In the genomic region with DNA sequence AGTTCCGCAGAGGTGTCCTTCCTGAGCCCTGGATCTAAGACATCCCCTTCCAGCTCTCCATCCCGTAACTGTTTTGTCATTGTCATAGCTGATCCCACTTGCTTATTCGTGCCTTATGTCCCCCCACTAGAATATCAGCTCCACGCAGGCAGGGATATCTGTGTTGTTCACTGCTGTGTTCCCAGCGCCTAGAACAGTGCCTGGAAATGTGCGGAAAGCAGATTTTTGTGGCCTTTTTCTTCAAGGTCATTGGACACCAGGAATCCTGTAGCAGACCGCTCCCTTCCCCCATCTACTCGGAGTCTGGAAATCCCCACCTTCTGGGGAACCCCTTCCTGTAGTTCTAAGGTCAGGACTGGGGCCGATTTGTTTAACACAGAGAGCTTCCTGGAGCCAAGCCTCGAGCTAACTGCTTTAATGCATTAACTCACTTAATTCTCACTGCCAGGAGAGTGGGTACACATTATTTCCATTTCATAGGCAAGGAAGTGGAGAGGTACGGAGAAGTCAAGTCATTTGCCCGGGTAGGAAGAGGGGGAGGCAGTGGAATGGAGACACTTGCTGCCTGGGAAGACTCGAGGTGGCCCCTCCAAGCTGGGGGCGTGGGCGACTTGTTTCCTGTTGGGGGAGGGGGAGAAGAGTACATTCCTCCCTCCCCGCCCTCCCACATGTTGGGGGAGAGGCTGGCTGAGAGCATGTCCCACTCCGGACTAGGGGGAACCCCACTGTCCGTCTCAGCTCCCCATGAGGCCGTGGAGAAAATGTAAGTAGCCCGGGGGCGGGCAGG, we compare ENCODE assay signal across 8 cellular contexts. TPM values are rescaled to one million over a fixed set of nuclear protein-coding genes. Genes with fewer than 3 reads are reported as not detected.
A peak's percentile ranks its signal among the peaks of the same experiment; 100 is the strongest.
DNase-seq lines count a peak whose midpoint lies in the region; ATAC-seq and TF ChIP-seq lines count a peak whose summit lies in the region.

No MANE protein-coding gene starts in this region.

- no peak overlapping the region for H2AFZ ChIP-seq in GM23338

- peaks cover 37% of the 10 kb centered on the region for H3K4me1 Mint-ChIP-seq in GM23338

- H3K4me3 Mint-ChIP-seq in GM23338, result peak overlapping the region; percentile 75

- H3K4me3 ChIP-seq in GM23338, result peak overlapping the region; percentile 88

- H3K27ac Mint-ChIP-seq in GM23338, result peak overlapping the region; percentile 97

- no peaks in the 10 kb centered on the region for H3K9me2 ChIP-seq in GM23338 (ENCODE audit: insufficient read depth)

- H3K79me2 ChIP-seq in GM23338 (replicated peaks; ENCODE audit: insufficient read depth), result peaks cover 37% of the 10 kb centered on the region

- H3K36me3 ChIP-seq in GM23338 (ENCODE audit: insufficient read depth), result no peaks in the 10 kb centered on the region

- no peaks in the 10 kb centered on the region for H3K9me3 Mint-ChIP-seq in GM23338

- ATAC-seq in GM23338, result peak; percentile 20

- peaks cover 22% of the 10 kb centered on the region for H3K27me3 Mint-ChIP-seq in GM23338 (ENCODE audit: insufficient read depth, low read depth, poor library complexity)

- no peak for TF ChIP-seq CTCF in GM23338 (conservative IDR thresholded peaks at IDR 0.05; ENCODE audit: low read depth in 2 of 2)

- peaks cover 11% of the 10 kb centered on the region; the same call in 1 of the 2 replicates for H4K20me1 ChIP-seq in GM23338 (replicated peaks; ENCODE audit: insufficient read depth)

- no peaks in the 10 kb centered on the region for H3K27me3 ChIP-seq in GM23338 (ENCODE audit: insufficient read depth)

- peak overlapping the region; percentile 75 for H3K4me2 ChIP-seq in GM23338

- no peaks in the 10 kb centered on the region; the same call in 2 of the 3 replicates for H3K36me3 Mint-ChIP-seq in GM23338 (ENCODE audit: low read depth)

- DNase-seq in CD1c-positive myeloid dendritic cell (ENCODE audit: extremely low spot score) (peak; percentile 65), GM23338 (ENCODE audit: low spot score) (peak; percentile 92), RPMI8226 (peak; percentile 20), left kidney (ENCODE audit: low read depth, low spot score) (peak; percentile 66), SHP77 treated with DMSO at 0.1 percent for 48 hours (lab: John Stamatoyannopoulos, UW) (no peak), SKM-1 treated with dmso at 0.1 percent for 144 hours (lab: John Stamatoyannopoulos, UW; ENCODE audit: unreplicated experiment) (no peak)
- DNase-seq in stimulated activated CD4-positive, alpha-beta T cell treated with anti-CD3 and anti-CD28 coated beads, TNF-alpha, amount 100 ng/mL, for 1 hour (ENCODE audit: low read depth in 3 of 3, low spot score in 1 of 3), result peak; percentile 35 to 56 (median 55)

- peaks cover 10% of the 10 kb centered on the region for H3F3A ChIP-seq in GM23338 (replicated peaks; ENCODE audit: low read depth)

- peaks cover 39% of the 10 kb centered on the region for H3K4me1 ChIP-seq in GM23338 (ENCODE audit: insufficient read depth)

- H3K27ac ChIP-seq in GM23338 (ENCODE audit: low read depth) (peak overlapping the region; percentile 97), angular gyrus (ENCODE audit: low read depth, low read length) (peak overlapping the region; percentile 27)

TF ChIP-seq in GM23338, 12 proteins besides CTCF, POLR2A, EP300 and RAD21:
- TF ChIP-seq, protein P1, sequence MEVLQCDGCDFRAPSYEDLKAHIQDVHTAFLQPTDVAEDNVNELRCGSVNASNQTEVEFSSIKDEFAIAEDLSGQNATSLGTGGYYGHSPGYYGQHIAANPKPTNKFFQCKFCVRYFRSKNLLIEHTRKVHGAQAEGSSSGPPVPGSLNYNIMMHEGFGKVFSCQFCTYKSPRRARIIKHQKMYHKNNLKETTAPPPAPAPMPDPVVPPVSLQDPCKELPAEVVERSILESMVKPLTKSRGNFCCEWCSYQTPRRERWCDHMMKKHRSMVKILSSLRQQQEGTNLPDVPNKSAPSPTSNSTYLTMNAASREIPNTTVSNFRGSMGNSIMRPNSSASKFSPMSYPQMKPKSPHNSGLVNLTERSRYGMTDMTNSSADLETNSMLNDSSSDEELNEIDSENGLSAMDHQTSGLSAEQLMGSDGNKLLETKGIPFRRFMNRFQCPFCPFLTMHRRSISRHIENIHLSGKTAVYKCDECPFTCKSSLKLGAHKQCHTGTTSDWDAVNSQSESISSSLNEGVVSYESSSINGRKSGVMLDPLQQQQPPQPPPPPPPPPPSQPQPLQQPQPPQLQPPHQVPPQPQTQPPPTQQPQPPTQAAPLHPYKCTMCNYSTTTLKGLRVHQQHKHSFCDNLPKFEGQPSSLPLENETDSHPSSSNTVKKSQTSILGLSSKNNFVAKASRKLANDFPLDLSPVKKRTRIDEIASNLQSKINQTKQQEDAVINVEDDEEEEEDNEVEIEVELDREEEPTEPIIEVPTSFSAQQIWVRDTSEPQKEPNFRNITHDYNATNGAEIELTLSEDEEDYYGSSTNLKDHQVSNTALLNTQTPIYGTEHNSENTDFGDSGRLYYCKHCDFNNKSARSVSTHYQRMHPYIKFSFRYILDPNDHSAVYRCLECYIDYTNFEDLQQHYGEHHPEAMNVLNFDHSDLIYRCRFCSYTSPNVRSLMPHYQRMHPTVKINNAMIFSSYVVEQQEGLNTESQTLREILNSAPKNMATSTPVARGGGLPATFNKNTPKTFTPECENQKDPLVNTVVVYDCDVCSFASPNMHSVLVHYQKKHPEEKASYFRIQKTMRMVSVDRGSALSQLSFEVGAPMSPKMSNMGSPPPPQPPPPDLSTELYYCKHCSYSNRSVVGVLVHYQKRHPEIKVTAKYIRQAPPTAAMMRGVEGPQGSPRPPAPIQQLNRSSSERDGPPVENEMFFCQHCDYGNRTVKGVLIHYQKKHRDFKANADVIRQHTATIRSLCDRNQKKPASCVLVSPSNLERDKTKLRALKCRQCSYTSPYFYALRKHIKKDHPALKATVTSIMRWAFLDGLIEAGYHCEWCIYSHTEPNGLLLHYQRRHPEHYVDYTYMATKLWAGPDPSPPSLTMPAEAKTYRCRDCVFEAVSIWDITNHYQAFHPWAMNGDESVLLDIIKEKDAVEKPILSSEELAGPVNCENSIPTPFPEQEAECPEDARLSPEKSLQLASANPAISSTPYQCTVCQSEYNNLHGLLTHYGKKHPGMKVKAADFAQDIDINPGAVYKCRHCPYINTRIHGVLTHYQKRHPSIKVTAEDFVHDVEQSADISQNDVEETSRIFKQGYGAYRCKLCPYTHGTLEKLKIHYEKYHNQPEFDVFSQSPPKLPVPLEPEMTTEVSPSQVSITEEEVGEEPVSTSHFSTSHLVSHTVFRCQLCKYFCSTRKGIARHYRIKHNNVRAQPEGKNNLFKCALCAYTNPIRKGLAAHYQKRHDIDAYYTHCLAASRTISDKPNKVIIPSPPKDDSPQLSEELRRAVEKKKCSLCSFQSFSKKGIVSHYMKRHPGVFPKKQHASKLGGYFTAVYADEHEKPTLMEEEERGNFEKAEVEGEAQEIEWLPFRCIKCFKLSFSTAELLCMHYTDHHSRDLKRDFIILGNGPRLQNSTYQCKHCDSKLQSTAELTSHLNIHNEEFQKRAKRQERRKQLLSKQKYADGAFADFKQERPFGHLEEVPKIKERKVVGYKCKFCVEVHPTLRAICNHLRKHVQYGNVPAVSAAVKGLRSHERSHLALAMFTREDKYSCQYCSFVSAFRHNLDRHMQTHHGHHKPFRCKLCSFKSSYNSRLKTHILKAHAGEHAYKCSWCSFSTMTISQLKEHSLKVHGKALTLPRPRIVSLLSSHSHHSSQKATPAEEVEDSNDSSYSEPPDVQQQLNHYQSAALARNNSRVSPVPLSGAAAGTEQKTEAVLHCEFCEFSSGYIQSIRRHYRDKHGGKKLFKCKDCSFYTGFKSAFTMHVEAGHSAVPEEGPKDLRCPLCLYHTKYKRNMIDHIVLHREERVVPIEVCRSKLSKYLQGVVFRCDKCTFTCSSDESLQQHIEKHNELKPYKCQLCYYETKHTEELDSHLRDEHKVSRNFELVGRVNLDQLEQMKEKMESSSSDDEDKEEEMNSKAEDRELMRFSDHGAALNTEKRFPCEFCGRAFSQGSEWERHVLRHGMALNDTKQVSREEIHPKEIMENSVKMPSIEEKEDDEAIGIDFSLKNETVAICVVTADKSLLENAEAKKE (CRISPR knock-in tag; IDR thresholded peaks at IDR 0.05), result no peak
- TF ChIP-seq ZNF114 (CRISPR knock-in tag; IDR thresholded peaks at IDR 0.05), result no peak
- TF ChIP-seq POLR2AphosphoS5 (IDR thresholded peaks at IDR 0.05; ENCODE audit: low read depth), result peak; percentile 62
- TF ChIP-seq, protein P2, sequence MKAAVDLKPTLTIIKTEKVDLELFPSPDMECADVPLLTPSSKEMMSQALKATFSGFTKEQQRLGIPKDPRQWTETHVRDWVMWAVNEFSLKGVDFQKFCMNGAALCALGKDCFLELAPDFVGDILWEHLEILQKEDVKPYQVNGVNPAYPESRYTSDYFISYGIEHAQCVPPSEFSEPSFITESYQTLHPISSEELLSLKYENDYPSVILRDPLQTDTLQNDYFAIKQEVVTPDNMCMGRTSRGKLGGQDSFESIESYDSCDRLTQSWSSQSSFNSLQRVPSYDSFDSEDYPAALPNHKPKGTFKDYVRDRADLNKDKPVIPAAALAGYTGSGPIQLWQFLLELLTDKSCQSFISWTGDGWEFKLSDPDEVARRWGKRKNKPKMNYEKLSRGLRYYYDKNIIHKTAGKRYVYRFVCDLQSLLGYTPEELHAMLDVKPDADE (IDR thresholded peaks at IDR 0.05), result peak; percentile 74
- no peak for TF ChIP-seq STAT1 (IDR thresholded peaks at IDR 0.05; ENCODE audit: unreplicated experiment)

RNA-seq across cellular contexts. Expression of a gene that starts 1.2 kb away (rescaled TPM):
- total RNA-seq in GM23338 (2014; rRNA removed; shearing (Covaris generic)), result 59.0 and 59.3 TPM in 2 replicates
- polyA plus RNA-seq in GM23338 (2016; fragmentation: Nextera tagmentation; extraction: Ambion mirVana), result 7.6 and 8.1 TPM in 2 replicates

RNA-seq across cellular contexts. Expression of a gene that starts 35.7 kb away (rescaled TPM):
- 12.9 and 15.4 TPM in 2 replicates for total RNA-seq in GM23338 (2014; rRNA removed; shearing (Covaris generic))
- 4.8 and 5.3 TPM in 2 replicates for polyA plus RNA-seq in GM23338 (2016; fragmentation: Nextera tagmentation; extraction: Ambion mirVana)

Comparison
In these comparisons a context has a peak if more than half of its experiments do, and no peak if none do; other contexts are left out.
1. DNase-seq: peak in CD1c-positive myeloid dendritic cell (single experiment), GM23338 (single experiment), RPMI8226 (single experiment), left kidney (single experiment) and stimulated activated CD4-positive, alpha-beta T cell treated with anti-CD3 and anti-CD28 coated beads, TNF-alpha, amount 100 ng/mL, for 1 hour (3 of 3); none in SHP77 treated with DMSO at 0.1 percent for 48 hours (single experiment) and SKM-1 treated with dmso at 0.1 percent for 144 hours (single experiment).